ENCODE assay signal across 11 cellular contexts in genomic region chr9:127991017-127991756, GRCh38. TPM values are rescaled to one million over a fixed set of nuclear protein-coding genes. Genes with fewer than 3 reads are reported as not detected.
DNase-seq lines count a peak whose midpoint lies in the region; ATAC-seq and TF ChIP-seq lines count a peak whose summit lies in the region.
"Had no signal": no experiment of that assay in that cellular context is flagged by ENCODE, and none has a peak within 500 bp of the region (broad histone marks: within the 10 kb centered on the region; RNA-seq: fewer than 3 reads in every experiment).

No MANE protein-coding gene starts in this region.

- H3K4me3 ChIP-seq in DOHH2 (ENCODE audit: low read length) = no peak overlapping the region
- H3K4me3 ChIP-seq in spleen = no peak overlapping the region
- H3K4me3 ChIP-seq: gastrocnemius medialis had no signal

- peaks cover 0 to 5% of the 10 kb centered on the region in 2 donors for H3K36me3 Mint-ChIP-seq in naive B cell

- peak overlapping the region in 6 of 8 donors; percentile 1 to 81 (median 38) for H3K4me3 Mint-ChIP-seq in naive B cell
- H3K4me3 Mint-ChIP-seq: nephron progenitor cell had no signal

- H3K36me3 ChIP-seq in DOHH2 (ENCODE audit: control insufficient read depth, low read length) = no peaks in the 10 kb centered on the region
- H3K36me3 ChIP-seq in spleen = no peaks in the 10 kb centered on the region
- H3K36me3 ChIP-seq: gastrocnemius medialis had no signal

- peak overlapping the region; percentile 18 for H3K4me2 ChIP-seq in DOHH2 (ENCODE audit: low read length)

- no peaks in the 10 kb centered on the region for H3K27me3 Mint-ChIP-seq in naive B cell

- peaks cover 43% of the 10 kb centered on the region for H3K4me1 ChIP-seq in DOHH2 (ENCODE audit: control insufficient read depth, low read length)
- peaks cover 0 to 27% (median 0%) of the 10 kb centered on the region in 6 donors for H3K4me1 ChIP-seq in spleen

- H3K9me2 ChIP-seq in DOHH2 (replicated peaks; ENCODE audit: control insufficient read depth, low read length) = no peaks in the 10 kb centered on the region

- H3K9me3 Mint-ChIP-seq in naive B cell = no peaks in the 10 kb centered on the region

- H3K27me3 ChIP-seq in DOHH2 (ENCODE audit: control insufficient read depth, low read length) (no peaks in the 10 kb centered on the region), spleen (replicated peaks in 1 of 7) (no peaks in the 10 kb centered on the region)
- H3K27me3 ChIP-seq: gastrocnemius medialis had no signal

- no peak for TF ChIP-seq POLR2A in spleen (IDR thresholded peaks at IDR 0.05)

- peak overlapping the region; percentile 70 to 96 (median 92) for H3K27ac Mint-ChIP-seq in naive B cell
- H3K27ac Mint-ChIP-seq: nephron progenitor cell had no signal

- 69 to 82% (median 79%) methylated on average over 10 of the region's 10 CpGs for WGBS in spleen, 5 donors

- no peaks in the 10 kb centered on the region for H4K20me1 ChIP-seq in DOHH2 (ENCODE audit: control insufficient read depth, insufficient read depth, low read depth, low read length)

- H3K4me1 Mint-ChIP-seq in naive B cell = peaks cover 30 to 58% (median 32%) of the 10 kb centered on the region in 3 donors

- TF ChIP-seq CTCF in DOHH2 (IDR thresholded peaks at IDR 0.05; ENCODE audit: low read depth, low read length, poor library complexity, severe bottlenecking) = no peak
- TF ChIP-seq CTCF in spleen (IDR thresholded peaks at IDR 0.05 in 8 of 11, conservative IDR thresholded peaks at IDR 0.05 in 3 of 11) = no peak

- H3K9me3 ChIP-seq in DOHH2 (ENCODE audit: control insufficient read depth, insufficient read depth, low read length) = no peaks in the 10 kb centered on the region
- no peaks in the 10 kb centered on the region for H3K9me3 ChIP-seq in spleen
- H3K9me3 ChIP-seq: gastrocnemius medialis had no signal

- DNase-seq in NCI-H146 treated with DMSO at 0.1 percent for 48 hours (lab: John Stamatoyannopoulos, UW; ENCODE audit: unreplicated experiment) (peak; percentile 75), dermis blood vessel endothelial cell (peak; percentile 63), naive B cell (peak; percentile 42), midbrain (lab: John Stamatoyannopoulos, UW) (no peak), spleen (no peak)
- no peak for DNase-seq in effector CD8-positive, alpha-beta T cell (lab: John Stamatoyannopoulos, UW)
- DNase-seq: amygdala, gastrocnemius medialis, nephron progenitor cell had no signal

- H3K27ac ChIP-seq in DOHH2 (ENCODE audit: low read depth, low read length) (no peak overlapping the region), spleen (peak overlapping the region in 4 of 8 donors; percentile 28 to 60 (median 42))
- H3K27ac ChIP-seq: gastrocnemius medialis, VCaP had no signal

- H3K79me2 ChIP-seq in DOHH2 (ENCODE audit: control insufficient read depth, low read length) = no peaks in the 10 kb centered on the region

- peaks cover 15% of the 10 kb centered on the region for H3F3A ChIP-seq in DOHH2 (ENCODE audit: control insufficient read depth, insufficient read depth)

- intact Hi-C loops in spleen (cut with DNase I; ENCODE audit: low total_unique reads) = no loop called here

- peak; percentile 65 to 66 for ATAC-seq in naive B cell (ENCODE audit: low read depth in 2 of 2)
- ATAC-seq: gastrocnemius medialis had no signal

RNA-seq across cellular contexts. Expression of gene EEIG1, which starts 10.4 kb away (rescaled TPM):
- total RNA-seq in dermis blood vessel endothelial cell (8.3 and 34.4 TPM in 2 replicates), spleen (100 to 1,000 TPM in 1 of 7 donors, 10 to 100 TPM in 6; 27.3 to 102 (median 72.8) TPM)
- polyA plus RNA-seq in naive B cell (ENCODE audit: low read depth in 6 of 6) (10 to 100 TPM; 12.3 to 36.9 (median 21.6) TPM), spleen (10 to 100 TPM; 28.6 to 39.6 (median 29.0) TPM)

RNA-seq across cellular contexts. Expression of gene DPM2, which starts 53.5 kb away (rescaled TPM):
- total RNA-seq in dermis blood vessel endothelial cell (8.5 and 9.9 TPM in 2 replicates), spleen (10 to 100 TPM; 19.5 to 31.3 (median 25.2) TPM)
- polyA plus RNA-seq in naive B cell (ENCODE audit: low read depth in 6 of 6) (10 to 100 TPM; 46.3 to 78.7 (median 54.2) TPM), spleen (10 to 100 TPM; 23.6 to 33.8 (median 28.1) TPM)

Comparison
In these comparisons a context has a peak if more than half of its experiments do, and no peak if none do; other contexts are left out.
1. DNase-seq: peak in NCI-H146 treated with DMSO at 0.1 percent for 48 hours (single experiment), dermis blood vessel endothelial cell (single experiment) and naive B cell (single experiment); none in effector CD8-positive, alpha-beta T cell (single experiment), midbrain (single experiment) and spleen (single experiment).